16 cellular contexts compared by ENCODE assay signal in genomic region chr2:160010361-160011145, GRCh38. TPM values are rescaled to one million over a fixed set of nuclear protein-coding genes. Genes with fewer than 3 reads are reported as not detected.
DNase-seq lines count a peak whose midpoint lies in the region; ATAC-seq lines count a peak whose summit lies in the region.
"Had no signal": no experiment of that assay in that cellular context is flagged by ENCODE, and none has a peak within 500 bp of the region (broad histone marks: within the 10 kb centered on the region; RNA-seq: fewer than 3 reads in every experiment).

No MANE protein-coding gene starts in this region.

- DNase-seq in DMS 273 (lab: John Stamatoyannopoulos, UW; ENCODE audit: unreplicated experiment) (peak; percentile 26), M059J (ENCODE audit: low read depth) (peak; percentile 66), amniotic epithelial cell (ENCODE audit: low read depth) (peak; percentile 9), left kidney (ENCODE audit: low read depth, low spot score) (peak; percentile 63), NCI-H774 (lab: John Stamatoyannopoulos, UW) (no peak), anterior cingulate cortex (lab: John Stamatoyannopoulos, UW) (no peak), nucleus accumbens (lab: John Stamatoyannopoulos, UW) (no peak)
- DNase-seq: activated CD4-positive, alpha-beta memory T cell treated with anti-CD3 and anti-CD28 coated beads for 36 hours; activated naive CD4-positive, alpha-beta T cell treated with anti-CD3 and anti-CD28 coated beads, Interleukin-2, amount 10 ng/mL, durations not matched to agents 7 days and 5 days; activated T-cell treated with anti-CD3 and anti-CD28 coated beads, Interleukin-2, amount 50 U/mL, for 1 hour; body of pancreas; GF-D8; Karpas-422; stimulated activated CD4-positive, alpha-beta T cell treated with anti-CD3 and anti-CD28 coated beads, Interleukin-2, amount 100 ng/mL, for 24 hours; T-cell had no signal

- ATAC-seq in GM19395 (IDR thresholded peaks at IDR 0.05; ENCODE audit: unreplicated experiment) = no peak
- ATAC-seq: body of pancreas, T-cell had no signal

RNA-seq across cellular contexts. Expression of gene PLA2R1, which starts 51.9 kb away (rescaled TPM):
- total RNA-seq in M059J (2014; rRNA removed; shearing (Covaris generic)) = 0.66 and 1.8 TPM in 2 replicates
- total RNA-seq: activated CD4-positive, alpha-beta memory T cell treated with anti-CD3 and anti-CD28 coated beads for 36 hours had no signal

Comparison
In these comparisons a context has a peak if more than half of its experiments do, and no peak if none do; other contexts are left out.
1. DNase-seq: peak in DMS 273 (single experiment), M059J (single experiment), amniotic epithelial cell (single experiment) and left kidney (single experiment); none in NCI-H774 (single experiment), anterior cingulate cortex (0 of 58) and nucleus accumbens (0 of 56).